8 cellular contexts compared by ENCODE assay signal in genomic region chr7:112869111-112869774, GRCh38.
DNase-seq lines count a peak whose midpoint lies in the region; ATAC-seq and TF ChIP-seq lines count a peak whose summit lies in the region.

No MANE protein-coding gene starts in this region.

- H3K4me1 Mint-ChIP-seq in CD4-positive, alpha-beta memory T cell = peaks cover 21 to 56% (median 40%) of the 10 kb centered on the region in 4 donors
- H3K4me1 Mint-ChIP-seq in activated CD8-positive, alpha-beta memory T cell treated with anti-CD3 and anti-CD28 coated beads, Interleukin-2, amount 10 ng/mL, durations not matched to agents 7 days and 5 days = peaks cover 10% of the 10 kb centered on the region

- H3K9me3 Mint-ChIP-seq in CD4-positive, alpha-beta memory T cell = peaks cover 0 to 2% (median 0%) of the 10 kb centered on the region in 8 donors
- H3K9me3 Mint-ChIP-seq in activated CD8-positive, alpha-beta memory T cell treated with anti-CD3 and anti-CD28 coated beads, Interleukin-2, amount 10 ng/mL, durations not matched to agents 7 days and 5 days (ENCODE audit: low read depth) = no peaks in the 10 kb centered on the region

- no peak overlapping the region for H3K27ac Mint-ChIP-seq in CD4-positive, alpha-beta memory T cell
- H3K27ac Mint-ChIP-seq in activated CD8-positive, alpha-beta memory T cell treated with anti-CD3 and anti-CD28 coated beads, Interleukin-2, amount 10 ng/mL, durations not matched to agents 7 days and 5 days = no peak overlapping the region

- ATAC-seq in GM21717 (IDR thresholded peaks at IDR 0.05; ENCODE audit: unreplicated experiment) (peak; percentile 42), psoas muscle (peak; percentile 27 to 77 (median 74)), gastroesophageal sphincter (no peak), HG02610 (IDR thresholded peaks at IDR 0.05; ENCODE audit: unreplicated experiment) (no peak)
- peak; percentile 76 for ATAC-seq in activated CD8-positive, alpha-beta memory T cell treated with anti-CD3 and anti-CD28 coated beads, Interleukin-2, amount 10 ng/mL, durations not matched to agents 7 days and 5 days

- H3K27me3 Mint-ChIP-seq in CD4-positive, alpha-beta memory T cell = no peaks in the 10 kb centered on the region
- H3K27me3 Mint-ChIP-seq in activated CD8-positive, alpha-beta memory T cell treated with anti-CD3 and anti-CD28 coated beads, Interleukin-2, amount 10 ng/mL, durations not matched to agents 7 days and 5 days = no peaks in the 10 kb centered on the region

- TF ChIP-seq CTCF in fibroblast of mammary gland (conservative IDR thresholded peaks at IDR 0.05; ENCODE audit: control insufficient read depth, insufficient read depth, low read depth, low read length) (peak; percentile 88), psoas muscle (IDR thresholded peaks at IDR 0.05) (peak; percentile 62), gastroesophageal sphincter (IDR thresholded peaks at IDR 0.05) (peak in 2 of 4 experiments; percentile 25 to 52)

- DNase-seq in CD4-positive, alpha-beta memory T cell = peak; percentile 43 to 54 (median 45)
- DNase-seq in NCI-H2171 treated with DMSO at 0.1 percent for 48 hours (lab: John Stamatoyannopoulos, UW) (peak; percentile 47), fibroblast of mammary gland (ENCODE audit: low read depth) (peak; percentile 57), psoas muscle (no peak)
- DNase-seq in activated CD8-positive, alpha-beta memory T cell treated with anti-CD3 and anti-CD28 coated beads, Interleukin-2, amount 10 ng/mL, durations not matched to agents 7 days and 5 days = peak; percentile 70

- CTCF ChIA-PET in CD4-positive, alpha-beta memory T cell (lab: Charles Lee; ENCODE audit: partially characterized antibody) = interaction anchor here (1.0 to 2.6 kb wide), 9 partner anchors 9 to 326 kb away, joined by 3 to 14 read pairs (median 4); a partner anchor contains a TSS
- CTCF ChIA-PET in activated CD8-positive, alpha-beta memory T cell treated with anti-CD3 and anti-CD28 coated beads, Interleukin-2, amount 10 ng/mL, durations not matched to agents 7 days and 5 days (lab: Charles Lee) = interaction anchor here (0.8 to 2.7 kb wide), 8 partner anchors 9 to 332 kb away, joined by 3 to 17 read pairs (median 3); a partner anchor contains a TSS

- H3K36me3 ChIP-seq in CD4-positive, alpha-beta memory T cell (ENCODE audit: insufficient read depth, low read length) = no peaks in the 10 kb centered on the region
- H3K36me3 ChIP-seq in psoas muscle (ENCODE audit: insufficient read depth in 1 of 2, low read depth in 1 of 2) (no peaks in the 10 kb centered on the region), gastroesophageal sphincter (no peaks in the 10 kb centered on the region)

- intact Hi-C loops in CD4-positive, alpha-beta memory T cell (cut with micrococcal nuclease) = no loop called here
- intact Hi-C loops in psoas muscle (cut with DNase I) = no loop called here

- peaks cover 6% of the 10 kb centered on the region for H3K4me1 ChIP-seq in CD4-positive, alpha-beta memory T cell (ENCODE audit: insufficient read depth, low read length)
- H3K4me1 ChIP-seq in psoas muscle (peaks cover 16% of the 10 kb centered on the region), gastroesophageal sphincter (no peaks in the 10 kb centered on the region)

- no peak for TF ChIP-seq POLR2A in gastroesophageal sphincter (IDR thresholded peaks at IDR 0.05)

- no peak overlapping the region for H3K4me3 Mint-ChIP-seq in CD4-positive, alpha-beta memory T cell
- no peak overlapping the region for H3K4me3 Mint-ChIP-seq in activated CD8-positive, alpha-beta memory T cell treated with anti-CD3 and anti-CD28 coated beads, Interleukin-2, amount 10 ng/mL, durations not matched to agents 7 days and 5 days

- H3K4me3 ChIP-seq in CD4-positive, alpha-beta memory T cell (ENCODE audit: low read length in 2 of 2) = no peak overlapping the region
- no peak overlapping the region for H3K4me3 ChIP-seq in fibroblast of mammary gland (ENCODE audit: control insufficient read depth, low read depth, low read length)
- H3K4me3 ChIP-seq in psoas muscle = no peak overlapping the region
- no peak overlapping the region for H3K4me3 ChIP-seq in gastroesophageal sphincter

- POLR2A ChIA-PET in CD4-positive, alpha-beta memory T cell (lab: Charles Lee; ENCODE audit: partially characterized antibody) = no interaction called here

- H3K9me3 ChIP-seq in CD4-positive, alpha-beta memory T cell (ENCODE audit: control insufficient read depth in 1 of 2, low read length in 2 of 2) = no peaks in the 10 kb centered on the region
- peaks cover 3% of the 10 kb centered on the region for H3K9me3 ChIP-seq in psoas muscle
- H3K9me3 ChIP-seq in gastroesophageal sphincter = no peaks in the 10 kb centered on the region

- WGBS in psoas muscle, 3 donors = 72 to 75% (median 75%) methylated on average over 15 of the region's 15 CpGs
- WGBS in gastroesophageal sphincter (ENCODE audit: low coverage in 1 of 2), 2 donors = 63 to 90% methylated on average over 3 to 5 of the region's 15 CpGs

- H3K27me3 ChIP-seq in CD4-positive, alpha-beta memory T cell (ENCODE audit: insufficient read depth, low read length) = no peaks in the 10 kb centered on the region
- H3K27me3 ChIP-seq in psoas muscle (ENCODE audit: insufficient read depth in 3 of 3, low read length in 2 of 3) = no peaks in the 10 kb centered on the region
- H3K27me3 ChIP-seq in gastroesophageal sphincter = no peaks in the 10 kb centered on the region

- no peak for TF ChIP-seq EP300 in gastroesophageal sphincter (IDR thresholded peaks at IDR 0.05)

- H3K27ac ChIP-seq in CD4-positive, alpha-beta memory T cell (ENCODE audit: low read depth, low read length) = no peak overlapping the region
- H3K27ac ChIP-seq in psoas muscle (peak overlapping the region; percentile 19), gastroesophageal sphincter (no peak overlapping the region)

- peaks cover 2 to 4% of the 10 kb centered on the region in 2 donors for H3K36me3 Mint-ChIP-seq in CD4-positive, alpha-beta memory T cell
- H3K36me3 Mint-ChIP-seq in activated CD8-positive, alpha-beta memory T cell treated with anti-CD3 and anti-CD28 coated beads, Interleukin-2, amount 10 ng/mL, durations not matched to agents 7 days and 5 days = peaks cover 3% of the 10 kb centered on the region

Comparison
In these comparisons a context has a peak if more than half of its experiments do, and no peak if none do; other contexts are left out.
1. DNase-seq: peak in CD4-positive, alpha-beta memory T cell (5 of 5), NCI-H2171 treated with DMSO at 0.1 percent for 48 hours (single experiment), activated CD8-positive, alpha-beta memory T cell treated with anti-CD3 and anti-CD28 coated beads, Interleukin-2, amount 10 ng/mL, durations not matched to agents 7 days and 5 days (single experiment) and fibroblast of mammary gland (single experiment); none in psoas muscle (0 of 2).
2. ATAC-seq: peak in GM21717 (single experiment), activated CD8-positive, alpha-beta memory T cell treated with anti-CD3 and anti-CD28 coated beads, Interleukin-2, amount 10 ng/mL, durations not matched to agents 7 days and 5 days (single experiment) and psoas muscle (4 of 4); none in gastroesophageal sphincter (single experiment) and HG02610 (single experiment).